1 cellular context compared by ENCODE assay signal in the genomic region with DNA sequence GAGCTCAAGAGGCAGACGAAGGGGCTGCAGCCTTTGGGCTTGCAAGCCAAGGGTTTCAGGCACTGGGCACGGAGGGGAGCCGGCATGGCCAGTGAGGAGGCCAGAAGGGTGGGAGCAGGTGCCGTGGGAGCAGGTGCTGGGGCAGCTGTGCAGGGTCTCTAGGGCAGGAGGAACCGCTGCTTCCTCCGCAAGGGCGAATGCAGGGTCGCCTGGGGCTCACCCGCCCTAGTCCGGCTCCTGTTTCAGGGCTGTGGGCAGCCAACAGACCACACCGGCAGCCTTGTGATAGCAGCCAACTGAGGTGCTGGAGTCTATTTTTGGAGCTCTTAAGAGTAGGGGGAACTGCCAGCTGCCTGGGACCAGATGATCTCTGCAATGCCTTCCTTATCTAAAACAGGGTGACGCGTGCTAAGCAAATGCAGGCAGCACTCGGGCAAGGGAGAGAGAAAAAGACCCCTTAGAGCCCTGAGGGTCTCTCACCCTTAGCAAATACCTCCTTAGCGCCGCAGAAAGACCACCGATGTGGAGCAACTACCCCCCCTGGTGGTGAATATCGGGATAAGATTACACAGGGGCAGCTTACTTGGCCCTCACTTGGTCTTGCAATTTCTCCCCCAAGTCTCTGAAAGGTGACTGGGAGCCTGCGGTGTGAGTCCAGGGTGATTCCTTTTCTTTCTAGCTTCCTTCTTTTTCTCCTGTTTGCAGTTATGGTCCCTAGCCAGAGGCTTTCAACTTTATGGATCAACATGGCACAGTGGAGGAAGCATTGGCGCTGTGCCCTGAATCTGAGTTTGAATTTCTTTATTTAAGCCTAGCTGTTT.
TF ChIP-seq lines count a peak whose summit lies in the region.

No MANE protein-coding gene starts in this region.

TF ChIP-seq in K562, 482 proteins besides CTCF, POLR2A, EP300 and RAD21 (continued from another document and continues in another):
- TF ChIP-seq, protein P1, sequence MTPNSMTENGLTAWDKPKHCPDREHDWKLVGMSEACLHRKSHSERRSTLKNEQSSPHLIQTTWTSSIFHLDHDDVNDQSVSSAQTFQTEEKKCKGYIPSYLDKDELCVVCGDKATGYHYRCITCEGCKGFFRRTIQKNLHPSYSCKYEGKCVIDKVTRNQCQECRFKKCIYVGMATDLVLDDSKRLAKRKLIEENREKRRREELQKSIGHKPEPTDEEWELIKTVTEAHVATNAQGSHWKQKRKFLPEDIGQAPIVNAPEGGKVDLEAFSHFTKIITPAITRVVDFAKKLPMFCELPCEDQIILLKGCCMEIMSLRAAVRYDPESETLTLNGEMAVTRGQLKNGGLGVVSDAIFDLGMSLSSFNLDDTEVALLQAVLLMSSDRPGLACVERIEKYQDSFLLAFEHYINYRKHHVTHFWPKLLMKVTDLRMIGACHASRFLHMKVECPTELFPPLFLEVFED (CRISPR knock-in tag; conservative IDR thresholded peaks at IDR 0.05) = 0 out of 2 replicates have a peak, but pooled peaks have one; percentile 24
- TF ChIP-seq RFX5 (IDR thresholded peaks at IDR 0.05; ENCODE audit: low read depth, low read length) (0 out of 2 replicates have a peak, but pooled peaks have one; percentile 9), RNF2 (IDR thresholded peaks at IDR 0.05) (no peak), KLF16 (IDR thresholded peaks at IDR 0.05) (peak; percentile 18; the same call in 1 of the 2 replicates), MAZ (CRISPR knock-in tag; conservative IDR thresholded peaks at IDR 0.05 in 1 of 2, IDR thresholded peaks at IDR 0.05 in 1 of 2) (0 out of 4 replicates have a peak, but pooled peaks have one; percentile 15 to 48), ZBTB17 (CRISPR knock-in tag; IDR thresholded peaks at IDR 0.05) (0 out of 2 replicates have a peak, but pooled peaks have one; percentile 35), HDGF (IDR thresholded peaks at IDR 0.05) (peak; percentile 6; the same call in 1 of the 2 replicates), NFXL1 (CRISPR knock-in tag; IDR thresholded peaks at IDR 0.05) (no peak), NR4A1 (CRISPR knock-in tag; IDR thresholded peaks at IDR 0.05) (no peak), NR4A1 (tag; IDR thresholded peaks at IDR 0.05) (0 out of 2 replicates have a peak, but pooled peaks have one; percentile 40), TEAD4 (IDR thresholded peaks at IDR 0.05; ENCODE audit: low read length) (peak; percentile 48), TEAD4 (CRISPR knock-in tag; IDR thresholded peaks at IDR 0.05; ENCODE audit: borderline replicate concordance) (no peak), PRPF4 (IDR thresholded peaks at IDR 0.05; ENCODE audit: insufficient read depth, low read depth, low read length, poor library complexity, severe bottlenecking) (no peak), SPI1 (IDR thresholded peaks at IDR 0.05; ENCODE audit: borderline replicate concordance, low read depth, low read length) (0 out of 2 replicates have a peak, but pooled peaks have one; percentile 16), RBFOX2 (IDR thresholded peaks at IDR 0.05; ENCODE audit: low read depth, low read length) (peak; percentile 41; the same call in 1 of the 2 replicates), SMARCB1 (IDR thresholded peaks at IDR 0.05; ENCODE audit: insufficient read length, low read depth) (peak; percentile 17), ARID1B (IDR thresholded peaks at IDR 0.05) (peak; percentile 62), ZNF384 (IDR thresholded peaks at IDR 0.05; ENCODE audit: low read depth, low read length) (0 out of 2 replicates have a peak, but pooled peaks have one; percentile 17), RB1 (IDR thresholded peaks at IDR 0.05; ENCODE audit: low read depth) (peak; percentile 31; the same call in 1 of the 2 replicates), ZBTB7A (IDR thresholded peaks at IDR 0.05; ENCODE audit: borderline replicate concordance, control insufficient read depth, low read depth, low read length) (peak; percentile 99), KAT2B (IDR thresholded peaks at IDR 0.05; ENCODE audit: low read depth, low read length) (no peak), CBFA2T2 (conservative IDR thresholded peaks at IDR 0.05) (peak; percentile 61), ZNF232 (CRISPR knock-in tag; IDR thresholded peaks at IDR 0.05) (0 out of 2 replicates have a peak, but pooled peaks have one; percentile 48), ZNF12 (CRISPR knock-in tag; IDR thresholded peaks at IDR 0.05) (peak; percentile 75; the same call in 1 of the 2 replicates), BRD9 (IDR thresholded peaks at IDR 0.05; ENCODE audit: low read depth, partially characterized antibody) (peak; percentile 70), CHD1 (IDR thresholded peaks at IDR 0.05; ENCODE audit: low read length) (no peak), RFX7 (CRISPR knock-in tag; IDR thresholded peaks at IDR 0.05) (no peak)
- TF ChIP-seq, protein P2, sequence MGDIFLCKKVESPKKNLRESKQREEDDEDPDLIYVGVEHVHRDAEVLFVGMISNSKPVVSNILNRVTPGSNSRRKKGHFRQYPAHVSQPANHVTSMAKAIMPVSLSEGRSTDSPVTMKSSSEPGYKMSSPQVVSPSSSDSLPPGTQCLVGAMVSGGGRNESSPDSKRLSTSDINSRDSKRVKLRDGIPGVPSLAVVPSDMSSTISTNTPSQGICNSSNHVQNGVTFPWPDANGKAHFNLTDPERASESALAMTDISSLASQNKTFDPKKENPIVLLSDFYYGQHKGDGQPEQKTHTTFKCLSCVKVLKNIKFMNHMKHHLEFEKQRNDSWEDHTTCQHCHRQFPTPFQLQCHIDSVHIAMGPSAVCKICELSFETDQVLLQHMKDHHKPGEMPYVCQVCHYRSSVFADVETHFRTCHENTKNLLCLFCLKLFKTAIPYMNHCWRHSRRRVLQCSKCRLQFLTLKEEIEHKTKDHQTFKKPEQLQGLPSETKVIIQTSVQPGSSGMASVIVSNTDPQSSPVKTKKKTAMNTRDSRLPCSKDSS (IDR thresholded peaks at IDR 0.05; ENCODE audit: low read depth, partially characterized antibody) = no peak
- TF ChIP-seq, protein P3, sequence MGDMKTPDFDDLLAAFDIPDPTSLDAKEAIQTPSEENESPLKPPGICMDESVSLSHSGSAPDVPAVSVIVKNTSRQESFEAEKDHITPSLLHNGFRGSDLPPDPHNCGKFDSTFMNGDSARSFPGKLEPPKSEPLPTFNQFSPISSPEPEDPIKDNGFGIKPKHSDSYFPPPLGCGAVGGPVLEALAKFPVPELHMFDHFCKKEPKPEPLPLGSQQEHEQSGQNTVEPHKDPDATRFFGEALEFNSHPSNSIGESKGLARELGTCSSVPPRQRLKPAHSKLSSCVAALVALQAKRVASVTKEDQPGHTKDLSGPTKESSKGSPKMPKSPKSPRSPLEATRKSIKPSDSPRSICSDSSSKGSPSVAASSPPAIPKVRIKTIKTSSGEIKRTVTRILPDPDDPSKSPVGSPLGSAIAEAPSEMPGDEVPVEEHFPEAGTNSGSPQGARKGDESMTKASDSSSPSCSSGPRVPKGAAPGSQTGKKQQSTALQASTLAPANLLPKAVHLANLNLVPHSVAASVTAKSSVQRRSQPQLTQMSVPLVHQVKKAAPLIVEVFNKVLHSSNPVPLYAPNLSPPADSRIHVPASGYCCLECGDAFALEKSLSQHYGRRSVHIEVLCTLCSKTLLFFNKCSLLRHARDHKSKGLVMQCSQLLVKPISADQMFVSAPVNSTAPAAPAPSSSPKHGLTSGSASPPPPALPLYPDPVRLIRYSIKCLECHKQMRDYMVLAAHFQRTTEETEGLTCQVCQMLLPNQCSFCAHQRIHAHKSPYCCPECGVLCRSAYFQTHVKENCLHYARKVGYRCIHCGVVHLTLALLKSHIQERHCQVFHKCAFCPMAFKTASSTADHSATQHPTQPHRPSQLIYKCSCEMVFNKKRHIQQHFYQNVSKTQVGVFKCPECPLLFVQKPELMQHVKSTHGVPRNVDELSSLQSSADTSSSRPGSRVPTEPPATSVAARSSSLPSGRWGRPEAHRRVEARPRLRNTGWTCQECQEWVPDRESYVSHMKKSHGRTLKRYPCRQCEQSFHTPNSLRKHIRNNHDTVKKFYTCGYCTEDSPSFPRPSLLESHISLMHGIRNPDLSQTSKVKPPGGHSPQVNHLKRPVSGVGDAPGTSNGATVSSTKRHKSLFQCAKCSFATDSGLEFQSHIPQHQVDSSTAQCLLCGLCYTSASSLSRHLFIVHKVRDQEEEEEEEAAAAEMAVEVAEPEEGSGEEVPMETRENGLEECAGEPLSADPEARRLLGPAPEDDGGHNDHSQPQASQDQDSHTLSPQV (IDR thresholded peaks at IDR 0.05) = peak; percentile 72; the same call in 1 of the 2 replicates
- TF ChIP-seq, protein P4, sequence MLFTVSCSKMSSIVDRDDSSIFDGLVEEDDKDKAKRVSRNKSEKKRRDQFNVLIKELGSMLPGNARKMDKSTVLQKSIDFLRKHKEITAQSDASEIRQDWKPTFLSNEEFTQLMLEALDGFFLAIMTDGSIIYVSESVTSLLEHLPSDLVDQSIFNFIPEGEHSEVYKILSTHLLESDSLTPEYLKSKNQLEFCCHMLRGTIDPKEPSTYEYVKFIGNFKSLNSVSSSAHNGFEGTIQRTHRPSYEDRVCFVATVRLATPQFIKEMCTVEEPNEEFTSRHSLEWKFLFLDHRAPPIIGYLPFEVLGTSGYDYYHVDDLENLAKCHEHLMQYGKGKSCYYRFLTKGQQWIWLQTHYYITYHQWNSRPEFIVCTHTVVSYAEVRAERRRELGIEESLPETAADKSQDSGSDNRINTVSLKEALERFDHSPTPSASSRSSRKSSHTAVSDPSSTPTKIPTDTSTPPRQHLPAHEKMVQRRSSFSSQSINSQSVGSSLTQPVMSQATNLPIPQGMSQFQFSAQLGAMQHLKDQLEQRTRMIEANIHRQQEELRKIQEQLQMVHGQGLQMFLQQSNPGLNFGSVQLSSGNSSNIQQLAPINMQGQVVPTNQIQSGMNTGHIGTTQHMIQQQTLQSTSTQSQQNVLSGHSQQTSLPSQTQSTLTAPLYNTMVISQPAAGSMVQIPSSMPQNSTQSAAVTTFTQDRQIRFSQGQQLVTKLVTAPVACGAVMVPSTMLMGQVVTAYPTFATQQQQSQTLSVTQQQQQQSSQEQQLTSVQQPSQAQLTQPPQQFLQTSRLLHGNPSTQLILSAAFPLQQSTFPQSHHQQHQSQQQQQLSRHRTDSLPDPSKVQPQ (CRISPR knock-in tag; IDR thresholded peaks at IDR 0.05; ENCODE audit: borderline replicate concordance) = no peak
- TF ChIP-seq, protein P5, sequence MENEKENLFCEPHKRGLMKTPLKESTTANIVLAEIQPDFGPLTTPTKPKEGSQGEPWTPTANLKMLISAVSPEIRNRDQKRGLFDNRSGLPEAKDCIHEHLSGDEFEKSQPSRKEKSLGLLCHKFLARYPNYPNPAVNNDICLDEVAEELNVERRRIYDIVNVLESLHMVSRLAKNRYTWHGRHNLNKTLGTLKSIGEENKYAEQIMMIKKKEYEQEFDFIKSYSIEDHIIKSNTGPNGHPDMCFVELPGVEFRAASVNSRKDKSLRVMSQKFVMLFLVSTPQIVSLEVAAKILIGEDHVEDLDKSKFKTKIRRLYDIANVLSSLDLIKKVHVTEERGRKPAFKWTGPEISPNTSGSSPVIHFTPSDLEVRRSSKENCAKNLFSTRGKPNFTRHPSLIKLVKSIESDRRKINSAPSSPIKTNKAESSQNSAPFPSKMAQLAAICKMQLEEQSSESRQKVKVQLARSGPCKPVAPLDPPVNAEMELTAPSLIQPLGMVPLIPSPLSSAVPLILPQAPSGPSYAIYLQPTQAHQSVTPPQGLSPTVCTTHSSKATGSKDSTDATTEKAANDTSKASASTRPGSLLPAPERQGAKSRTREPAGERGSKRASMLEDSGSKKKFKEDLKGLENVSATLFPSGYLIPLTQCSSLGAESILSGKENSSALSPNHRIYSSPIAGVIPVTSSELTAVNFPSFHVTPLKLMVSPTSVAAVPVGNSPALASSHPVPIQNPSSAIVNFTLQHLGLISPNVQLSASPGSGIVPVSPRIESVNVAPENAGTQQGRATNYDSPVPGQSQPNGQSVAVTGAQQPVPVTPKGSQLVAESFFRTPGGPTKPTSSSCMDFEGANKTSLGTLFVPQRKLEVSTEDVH (IDR thresholded peaks at IDR 0.05; ENCODE audit: low read depth, partially characterized antibody) = no peak
- TF ChIP-seq, protein P6, sequence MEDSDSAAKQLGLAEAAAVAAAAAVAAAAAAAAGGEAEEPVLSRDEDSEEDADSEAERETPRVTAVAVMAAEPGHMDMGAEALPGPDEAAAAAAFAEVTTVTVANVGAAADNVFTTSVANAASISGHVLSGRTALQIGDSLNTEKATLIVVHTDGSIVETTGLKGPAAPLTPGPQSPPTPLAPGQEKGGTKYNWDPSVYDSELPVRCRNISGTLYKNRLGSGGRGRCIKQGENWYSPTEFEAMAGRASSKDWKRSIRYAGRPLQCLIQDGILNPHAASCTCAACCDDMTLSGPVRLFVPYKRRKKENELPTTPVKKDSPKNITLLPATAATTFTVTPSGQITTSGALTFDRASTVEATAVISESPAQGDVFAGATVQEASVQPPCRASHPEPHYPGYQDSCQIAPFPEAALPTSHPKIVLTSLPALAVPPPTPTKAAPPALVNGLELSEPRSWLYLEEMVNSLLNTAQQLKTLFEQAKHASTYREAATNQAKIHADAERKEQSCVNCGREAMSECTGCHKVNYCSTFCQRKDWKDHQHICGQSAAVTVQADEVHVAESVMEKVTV (CRISPR knock-in tag; IDR thresholded peaks at IDR 0.05) = peak; percentile 97
- TF ChIP-seq, protein P7, sequence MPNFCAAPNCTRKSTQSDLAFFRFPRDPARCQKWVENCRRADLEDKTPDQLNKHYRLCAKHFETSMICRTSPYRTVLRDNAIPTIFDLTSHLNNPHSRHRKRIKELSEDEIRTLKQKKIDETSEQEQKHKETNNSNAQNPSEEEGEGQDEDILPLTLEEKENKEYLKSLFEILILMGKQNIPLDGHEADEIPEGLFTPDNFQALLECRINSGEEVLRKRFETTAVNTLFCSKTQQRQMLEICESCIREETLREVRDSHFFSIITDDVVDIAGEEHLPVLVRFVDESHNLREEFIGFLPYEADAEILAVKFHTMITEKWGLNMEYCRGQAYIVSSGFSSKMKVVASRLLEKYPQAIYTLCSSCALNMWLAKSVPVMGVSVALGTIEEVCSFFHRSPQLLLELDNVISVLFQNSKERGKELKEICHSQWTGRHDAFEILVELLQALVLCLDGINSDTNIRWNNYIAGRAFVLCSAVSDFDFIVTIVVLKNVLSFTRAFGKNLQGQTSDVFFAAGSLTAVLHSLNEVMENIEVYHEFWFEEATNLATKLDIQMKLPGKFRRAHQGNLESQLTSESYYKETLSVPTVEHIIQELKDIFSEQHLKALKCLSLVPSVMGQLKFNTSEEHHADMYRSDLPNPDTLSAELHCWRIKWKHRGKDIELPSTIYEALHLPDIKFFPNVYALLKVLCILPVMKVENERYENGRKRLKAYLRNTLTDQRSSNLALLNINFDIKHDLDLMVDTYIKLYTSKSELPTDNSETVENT (CRISPR knock-in tag; IDR thresholded peaks at IDR 0.05) = peak; percentile 41; the same call in 1 of the 2 replicates
- TF ChIP-seq, protein P8, sequence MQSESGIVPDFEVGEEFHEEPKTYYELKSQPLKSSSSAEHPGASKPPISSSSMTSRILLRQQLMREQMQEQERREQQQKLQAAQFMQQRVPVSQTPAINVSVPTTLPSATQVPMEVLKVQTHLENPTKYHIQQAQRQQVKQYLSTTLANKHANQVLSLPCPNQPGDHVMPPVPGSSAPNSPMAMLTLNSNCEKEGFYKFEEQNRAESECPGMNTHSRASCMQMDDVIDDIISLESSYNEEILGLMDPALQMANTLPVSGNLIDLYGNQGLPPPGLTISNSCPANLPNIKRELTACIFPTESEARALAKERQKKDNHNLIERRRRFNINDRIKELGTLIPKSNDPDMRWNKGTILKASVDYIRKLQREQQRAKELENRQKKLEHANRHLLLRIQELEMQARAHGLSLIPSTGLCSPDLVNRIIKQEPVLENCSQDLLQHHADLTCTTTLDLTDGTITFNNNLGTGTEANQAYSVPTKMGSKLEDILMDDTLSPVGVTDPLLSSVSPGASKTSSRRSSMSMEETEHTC (IDR thresholded peaks at IDR 0.05) = no peak
